In genomic region chr3:112327371-112327951, GRCh38 we compare ENCODE assay signal across 8 cellular contexts.
A peak's percentile ranks its signal among the peaks of the same experiment; 100 is the strongest.
DNase-seq lines count a peak whose midpoint lies in the region; ATAC-seq and TF ChIP-seq lines count a peak whose summit lies in the region.

No MANE protein-coding gene starts in this region.

- TF ChIP-seq CTCF in AG04449 (IDR thresholded peaks at IDR 0.05; ENCODE audit: insufficient read depth, low read length, missing control alignments) (peak; percentile 64), GM12865 (IDR thresholded peaks at IDR 0.05; ENCODE audit: insufficient read depth, low read depth, low read length, missing control alignments) (peak; percentile 66)

- CTCF ChIA-PET in AG04449 (lab: Yijun Ruan, JAX): interaction anchor here (0.5 to 9.0 kb wide), 12 partner anchors 11 to 207 kb away, joined by 3 to 94 read pairs (median 7); partner anchors contain the start of gene SLC9C1
- CTCF ChIA-PET in HEK293T (lab: Yijun Ruan, JAX): no interaction called here

- peaks cover 2% of the 10 kb centered on the region for H3K4me1 Mint-ChIP-seq in memory B cell

- H3K36me3 Mint-ChIP-seq in memory B cell: no peaks in the 10 kb centered on the region

- POLR2A ChIA-PET in AG04449 (lab: Yijun Ruan, JAX): no interaction called here
- POLR2A ChIA-PET in HEK293T (lab: Yijun Ruan, JAX): no interaction called here

- H3K4me3 ChIP-seq in AG04449 (ENCODE audit: low read depth, low read length): no peak overlapping the region
- H3K4me3 ChIP-seq in GM12865 (ENCODE audit: low read depth, low read length): no peak overlapping the region

- no peaks in the 10 kb centered on the region for H3K27me3 Mint-ChIP-seq in memory B cell

- no peak overlapping the region for H3K27ac Mint-ChIP-seq in memory B cell

- H3K9me3 Mint-ChIP-seq in memory B cell: no peaks in the 10 kb centered on the region

- no peak overlapping the region for H3K4me3 Mint-ChIP-seq in memory B cell

- DNase-seq in AG04449 (ENCODE audit: low read depth, low spot score): peak; percentile 7
- peak; percentile 88 for DNase-seq in GM12865 (ENCODE audit: low read depth)
- peak; percentile 32 for DNase-seq in HEK293T (ENCODE audit: extremely low spot score)
- peak; percentile 77 for DNase-seq in LoVo (ENCODE audit: low spot score)
- peak; percentile 16 for DNase-seq in SHP77 treated with DMSO at 0.1 percent for 48 hours (lab: John Stamatoyannopoulos, UW)
- peak; percentile 66 for DNase-seq in dedifferentiated amniotic fluid mesenchymal stem cell (ENCODE audit: extremely low spot score)
- DNase-seq in memory B cell (ENCODE audit: low spot score in 2 of 2): peak in 1 of 2 donors; percentile 57
- DNase-seq in cerebellar nuclear complex (lab: John Stamatoyannopoulos, UW): no peak

- peak; percentile 100 for ATAC-seq in memory B cell (ENCODE audit: low read depth)

TF ChIP-seq in HEK293T, 16 proteins besides CTCF, POLR2A, EP300 and RAD21:
- TF ChIP-seq FOXA1 (IDR thresholded peaks at IDR 0.05): no peak
- TF ChIP-seq FOXM1 (IDR thresholded peaks at IDR 0.05; ENCODE audit: borderline replicate concordance): no peak
- no peak for TF ChIP-seq NFRKB (IDR thresholded peaks at IDR 0.05)
- no peak for TF ChIP-seq ARNT (IDR thresholded peaks at IDR 0.05)
- TF ChIP-seq PKNOX1 (IDR thresholded peaks at IDR 0.05): no peak; the same call in 1 of the 2 replicates
- TF ChIP-seq L3MBTL2 (conservative IDR thresholded peaks at IDR 0.05): no peak
- no peak for TF ChIP-seq CTBP1 (IDR thresholded peaks at IDR 0.05; ENCODE audit: borderline replicate concordance)
- no peak for TF ChIP-seq SP1 (IDR thresholded peaks at IDR 0.05)
- no peak for TF ChIP-seq HDGF (IDR thresholded peaks at IDR 0.05; ENCODE audit: borderline replicate concordance)
- TF ChIP-seq BHLHE40 (IDR thresholded peaks at IDR 0.05; ENCODE audit: borderline replicate concordance): no peak
- no peak for TF ChIP-seq ZNF384 (IDR thresholded peaks at IDR 0.05)

Comparison
In these comparisons a context has a peak if more than half of its experiments do, and no peak if none do; other contexts are left out.
1. DNase-seq: peak in AG04449 (single experiment), GM12865 (single experiment), HEK293T (single experiment), LoVo (single experiment), SHP77 treated with DMSO at 0.1 percent for 48 hours (single experiment) and dedifferentiated amniotic fluid mesenchymal stem cell (single experiment); none in cerebellar nuclear complex (0 of 2).